1 cellular context compared by ENCODE assay signal in the genomic region with DNA sequence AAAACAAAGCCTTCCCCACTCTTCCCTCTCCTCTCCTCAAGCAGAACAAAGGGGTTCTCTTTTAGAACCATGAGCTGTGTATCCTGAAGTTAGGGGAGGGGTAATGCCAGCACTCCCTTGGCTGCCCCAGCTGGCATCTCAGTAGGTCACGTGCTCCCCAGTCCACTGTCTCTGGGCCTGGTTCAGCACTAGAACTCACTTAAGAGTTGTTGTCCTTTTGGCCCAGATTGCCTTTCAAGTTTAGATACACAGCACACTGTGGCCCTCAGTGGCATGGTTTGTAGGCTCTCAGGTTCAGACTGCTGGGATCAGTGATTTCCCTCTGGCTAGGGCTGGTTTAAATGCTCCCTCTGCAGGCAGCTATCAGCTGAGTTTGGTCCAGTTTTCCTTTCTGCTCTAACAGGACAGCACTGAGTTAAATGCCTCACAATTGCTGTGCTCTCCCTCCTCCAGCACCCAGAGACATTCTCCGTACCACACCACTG.
TF ChIP-seq lines count a peak whose summit lies in the region.

No MANE protein-coding gene starts in this region.

TF ChIP-seq in GM23338, 12 proteins besides CTCF, POLR2A, EP300 and RAD21 (continued from another document):
- no peak for TF ChIP-seq ZNF462 (CRISPR knock-in tag; IDR thresholded peaks at IDR 0.05)
- TF ChIP-seq POLR2AphosphoS5 (IDR thresholded peaks at IDR 0.05; ENCODE audit: low read depth): no peak
- no peak for TF ChIP-seq ETS1 (IDR thresholded peaks at IDR 0.05)
- TF ChIP-seq CREB1 (CRISPR knock-in tag; IDR thresholded peaks at IDR 0.05; ENCODE audit: low read depth): no peak
